Comparison of ENCODE assay signal across 1 cellular context in genomic region chr2:70420740-70421139, GRCh38.
TF ChIP-seq lines count a peak whose summit lies in the region.

No MANE protein-coding gene starts in this region.

TF ChIP-seq in HepG2, 621 proteins besides CTCF, POLR2A, EP300 and RAD21 (continued from another document):
- TF ChIP-seq TFDP1 (CRISPR knock-in tag; IDR thresholded peaks at IDR 0.05; ENCODE audit: borderline replicate concordance) (no peak), NONO (IDR thresholded peaks at IDR 0.05) (no peak), NONO (CRISPR knock-in tag; conservative IDR thresholded peaks at IDR 0.05) (no peak), HNF1B (CRISPR knock-in tag; IDR thresholded peaks at IDR 0.05) (no peak), ZNF781 (CRISPR knock-in tag; IDR thresholded peaks at IDR 0.05; ENCODE audit: borderline replicate concordance, not compliant biosample characterization) (no peak), HNRNPK (IDR thresholded peaks at IDR 0.05; ENCODE audit: low read depth, low read length, poor library complexity, severe bottlenecking) (no peak), KLF16 (CRISPR knock-in tag; IDR thresholded peaks at IDR 0.05) (no peak), ZNF768 (CRISPR knock-in tag; IDR thresholded peaks at IDR 0.05) (no peak), SAP130 (CRISPR knock-in tag; IDR thresholded peaks at IDR 0.05; ENCODE audit: low read depth) (no peak), ZNF446 (CRISPR knock-in tag; IDR thresholded peaks at IDR 0.05) (no peak), ATF7 (IDR thresholded peaks at IDR 0.05) (peak; percentile 59), ATF7 (CRISPR knock-in tag; IDR thresholded peaks at IDR 0.05) (no peak), NBN (conservative IDR thresholded peaks at IDR 0.05) (no peak), CREB1 (IDR thresholded peaks at IDR 0.05) (peak; percentile 59), CREB1 (CRISPR knock-in tag; IDR thresholded peaks at IDR 0.05) (no peak), ZSCAN5A (CRISPR knock-in tag; IDR thresholded peaks at IDR 0.05; ENCODE audit: borderline replicate concordance) (no peak), FOXP1 (IDR thresholded peaks at IDR 0.05) (no peak), FOXP1 (CRISPR knock-in tag; IDR thresholded peaks at IDR 0.05) (no peak)
